8 cellular contexts compared by ENCODE assay signal in the genomic region with DNA sequence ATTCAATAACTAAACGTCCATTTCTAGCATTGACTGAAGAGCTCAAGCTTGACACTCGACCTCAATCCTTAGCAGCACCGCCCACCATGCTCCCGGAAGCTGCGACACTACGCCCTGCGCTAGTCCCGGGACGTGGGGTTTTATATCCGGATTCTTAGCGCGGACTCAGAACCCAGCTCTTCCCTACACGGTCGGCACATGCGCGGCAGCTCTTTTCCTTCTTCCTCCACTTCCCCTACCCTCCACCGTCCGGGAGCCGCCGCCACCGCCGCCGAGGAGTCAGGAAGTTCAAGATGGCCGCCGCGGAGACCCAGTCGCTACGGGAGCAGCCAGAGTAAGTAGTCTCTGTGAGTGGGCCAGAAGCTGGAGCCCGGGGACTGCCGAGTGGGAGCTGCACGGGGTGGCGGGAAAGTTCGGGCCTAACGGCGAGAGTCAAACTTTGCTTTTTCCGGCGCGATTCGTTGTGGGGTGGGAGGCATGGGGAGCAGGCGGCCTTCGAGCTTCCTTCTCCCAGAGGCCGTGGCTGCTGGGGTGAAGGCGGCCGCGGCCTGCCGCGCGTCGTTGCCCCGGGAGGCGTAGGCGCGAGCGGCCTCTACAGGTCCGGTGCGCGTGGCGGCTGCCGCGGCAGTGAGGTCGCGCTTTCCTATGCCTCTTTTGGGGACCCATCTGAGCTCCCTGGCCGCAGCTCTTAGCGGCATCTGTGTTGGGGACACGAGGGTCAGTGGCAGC.
A peak's percentile ranks its signal among the peaks of the same experiment; 100 is the strongest.
DNase-seq lines count a peak whose midpoint lies in the region; ATAC-seq and TF ChIP-seq lines count a peak whose summit lies in the region.

No MANE protein-coding gene starts in this region.

- peak overlapping the region; percentile 35; the same call in 1 of the 2 replicates for H2AFZ ChIP-seq in OCI-LY3 (ENCODE audit: low read depth, low read length)

- peak overlapping the region; percentile 79 for H3K4me3 ChIP-seq in OCI-LY3 (ENCODE audit: low read length)

- H3K4me1 ChIP-seq in OCI-LY3 (ENCODE audit: low read length): peaks cover 21% of the 10 kb centered on the region

- H3K27ac ChIP-seq in OCI-LY3 (ENCODE audit: low read length): peak overlapping the region; percentile 82

- peak; percentile 53 for ATAC-seq in GM21515 (IDR thresholded peaks at IDR 0.05; ENCODE audit: unreplicated experiment)

- H3K9ac ChIP-seq in OCI-LY3 (ENCODE audit: low read length): peak overlapping the region; percentile 87

- H3K79me2 ChIP-seq in OCI-LY3 (ENCODE audit: low read length): peaks cover 75% of the 10 kb centered on the region

- H3K4me2 ChIP-seq in OCI-LY3 (ENCODE audit: low read length): peak overlapping the region; percentile 89

- H3K36me3 ChIP-seq in OCI-LY3 (replicated peaks; ENCODE audit: low read depth, low read length): no peaks in the 10 kb centered on the region

- no peaks in the 10 kb centered on the region for H3K9me3 ChIP-seq in OCI-LY3 (ENCODE audit: insufficient read depth, low read length)

- peak; percentile 99 for DNase-seq in DMS 273 (lab: John Stamatoyannopoulos, UW; ENCODE audit: unreplicated experiment)
- peak; percentile 66 for DNase-seq in HuH-7 (ENCODE audit: low spot score)
- DNase-seq in activated T-cell treated with anti-CD3 and anti-CD28 coated beads for 24 hours (ENCODE audit: low read depth): peak; percentile 88
- peak; percentile 47 for DNase-seq in epidermal melanocyte (ENCODE audit: insufficient read length, low spot score)
- DNase-seq in midbrain (lab: John Stamatoyannopoulos, UW): peak; percentile 97
- DNase-seq in stimulated activated CD8-positive, alpha-beta memory T cell treated with anti-CD3 and anti-CD28 coated beads, Interleukin-15, amount 100 ng/mL, for 48 hours (ENCODE audit: low read depth in 2 of 2): peak; percentile 84 to 89

- peak; percentile 37 for TF ChIP-seq CTCF in OCI-LY3 (IDR thresholded peaks at IDR 0.05; ENCODE audit: low read depth, low read length)

- H3K27me3 ChIP-seq in OCI-LY3 (ENCODE audit: low read depth, low read length): no peaks in the 10 kb centered on the region

- H4K20me1 ChIP-seq in OCI-LY3 (ENCODE audit: insufficient read depth, low read length): peaks cover 39% of the 10 kb centered on the region

Comparison
In these comparisons a context has a peak if more than half of its experiments do, and no peak if none do; other contexts are left out.
1. Peak in every context shown above with its lines: DNase-seq, ATAC-seq, H3K4me3 ChIP-seq and H3K27ac ChIP-seq.
2. DNase-seq: peak in every context shown above with its lines; median percentile 99 in DMS 273; 97 in midbrain; 88 in activated T-cell treated with anti-CD3 and anti-CD28 coated beads for 24 hours; 86 in stimulated activated CD8-positive, alpha-beta memory T cell treated with anti-CD3 and anti-CD28 coated beads, Interleukin-15, amount 100 ng/mL, for 48 hours; 66 in HuH-7; 47 in epidermal melanocyte.